ENCODE assay signal across 13 cellular contexts in the genomic region with DNA sequence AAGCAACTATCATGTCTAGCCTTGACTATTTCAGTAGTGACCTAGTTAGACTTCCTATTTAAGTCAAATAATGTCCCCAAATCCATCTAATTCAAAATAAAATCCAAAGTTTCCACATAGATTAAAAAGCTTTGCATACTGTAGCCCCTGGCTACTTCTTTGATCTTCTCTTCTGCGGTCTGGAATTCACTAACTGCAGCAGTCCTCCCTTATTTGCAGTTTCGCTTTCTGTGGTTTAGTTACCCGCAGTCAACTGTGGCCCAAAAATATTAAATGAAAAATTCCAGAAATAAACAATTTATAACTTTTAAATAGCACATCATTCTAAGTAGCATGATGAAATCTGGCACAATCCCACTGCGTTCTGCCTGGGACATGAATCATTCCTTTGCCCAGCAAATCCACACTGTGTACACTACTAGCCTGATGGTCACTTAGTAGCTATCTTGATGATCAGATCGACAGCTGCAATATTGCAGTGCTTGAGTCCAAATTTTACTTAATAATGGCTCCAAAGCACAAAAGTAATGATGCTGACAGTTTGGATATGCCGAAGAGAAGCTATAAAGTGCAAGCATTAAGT.
DNase-seq lines count a peak whose midpoint lies in the region; ATAC-seq, FAIRE-seq and TF ChIP-seq lines count a peak whose summit lies in the region.
"Had no signal": no experiment of that assay in that cellular context is flagged by ENCODE, and none has a peak within 500 bp of the region (broad histone marks: within the 10 kb centered on the region; RNA-seq: fewer than 3 reads in every experiment).

No MANE protein-coding gene starts in this region.

- peak overlapping the region; percentile 34 to 55; a peak in 4 of 6 replicates for H3K27ac ChIP-seq in A549

- peak overlapping the region; percentile 33; the same call in 1 of the 3 replicates for H3K4me2 ChIP-seq in A549

- ATAC-seq in A549 (peak in 1 of 2 experiments; percentile 78; a peak in 1 of 6 replicates), mucosa of descending colon (peak; percentile 28), GM18861 (IDR thresholded peaks at IDR 0.05; ENCODE audit: unreplicated experiment) (no peak), T-cell (replicated peaks in 1 of 4) (no peak), HG03342 (IDR thresholded peaks at IDR 0.05; ENCODE audit: unreplicated experiment) (no peak)

- H3K36me3 ChIP-seq in bronchial epithelial cell (ENCODE audit: control insufficient read depth, insufficient read depth, low read length): no peaks in the 10 kb centered on the region
- H3K36me3 ChIP-seq in mucosa of descending colon (ENCODE audit: low read depth): no peaks in the 10 kb centered on the region
- H3K36me3 ChIP-seq: upper lobe of left lung had no signal

- CTCF ChIA-PET in A549 (lab: Yijun Ruan, JAX) (no interaction called here), T-cell (lab: Charles Lee) (no interaction called here)

- no peaks in the 10 kb centered on the region for H3K27me3 Mint-ChIP-seq in T-cell
- H3K27me3 Mint-ChIP-seq: B cell, memory B cell had no signal

- WGBS in A549 (ENCODE audit: missing lambda C conversion rate): 76% methylated on average over 6 of the region's 6 CpGs

- no peak overlapping the region for H3K27ac Mint-ChIP-seq in T-cell
- H3K27ac Mint-ChIP-seq: activated T-helper 1 cell treated with anti-CD3 and anti-CD28 coated beads, Interleukin-12 subunit alpha, Interleukin-12 subunit beta, Interleukin-2, Interleukin-4 antibody, amounts not matched to agents 30 ng/mL and 10 ng/mL and 1 ng/mL, durations not matched to agents 14 hours and 24 hours and 36 hours; B cell; memory B cell had no signal

- peaks cover 14% of the 10 kb centered on the region for H3K36me3 Mint-ChIP-seq in T-cell

- no peaks in the 10 kb centered on the region for H3K9me3 ChIP-seq in A549
- H3K9me3 ChIP-seq in mucosa of descending colon: no peaks in the 10 kb centered on the region
- H3K9me3 ChIP-seq: upper lobe of left lung had no signal

- POLR2A ChIA-PET in A549 (lab: Yijun Ruan, JAX) (no interaction called here), T-cell (lab: Charles Lee) (interaction anchor here in 1 of 2 donors (0.6 kb wide), 1 partner anchor 11 kb away, joined by 3 read pairs; no protein-coding TSS in a partner anchor)

- no peak overlapping the region for H3K4me3 Mint-ChIP-seq in T-cell
- H3K4me3 Mint-ChIP-seq: activated T-helper 1 cell treated with anti-CD3 and anti-CD28 coated beads, Interleukin-12 subunit alpha, Interleukin-12 subunit beta, Interleukin-2, Interleukin-4 antibody, amounts not matched to agents 30 ng/mL and 10 ng/mL and 1 ng/mL, durations not matched to agents 14 hours and 24 hours and 36 hours; B cell; memory B cell had no signal

- intact Hi-C loops in mucosa of descending colon (cut with DNase I, micrococcal nuclease): no loop called here

- H3K4me1 ChIP-seq in A549: peaks cover 10% of the 10 kb centered on the region; the same call in 2 of the 3 replicates
- H3K4me1 ChIP-seq in mucosa of descending colon (ENCODE audit: low read depth): no peaks in the 10 kb centered on the region
- H3K4me1 ChIP-seq: upper lobe of left lung had no signal

- TF ChIP-seq EP300 in A549 (IDR thresholded peaks at IDR 0.05): no peak

- no peak for TF ChIP-seq POLR2A in A549 (IDR thresholded peaks at IDR 0.05; ENCODE audit: low read length)

- H3K9me3 Mint-ChIP-seq in T-cell: no peaks in the 10 kb centered on the region
- H3K9me3 Mint-ChIP-seq: activated T-helper 1 cell treated with anti-CD3 and anti-CD28 coated beads, Interleukin-12 subunit alpha, Interleukin-12 subunit beta, Interleukin-2, Interleukin-4 antibody, amounts not matched to agents 30 ng/mL and 10 ng/mL and 1 ng/mL, durations not matched to agents 14 hours and 24 hours and 36 hours had no signal

- FAIRE-seq in A549 (lab: Jason Lieb, UNC) (no peak), bronchial epithelial cell (lab: Jason Lieb, UNC) (no peak)
- FAIRE-seq: endometrium had no signal

- DNase-seq in A549 (ENCODE audit: low read depth in 1 of 2, low spot score in 1 of 2): peak in 1 of 2 experiments; percentile 0
- peak; percentile 92 for DNase-seq in LHCN-M2 (ENCODE audit: low read depth)
- DNase-seq in bronchial epithelial cell (ENCODE audit: low read depth): peak; percentile 46
- peak in 1 of 3 donors; percentile 19 for DNase-seq in mucosa of descending colon
- no peak for DNase-seq in T-cell
- no peak for DNase-seq in hippocampal formation (lab: John Stamatoyannopoulos, UW)
- DNase-seq: upper lobe of left lung had no signal

- TF ChIP-seq CTCF in A549 (IDR thresholded peaks at IDR 0.05) (no peak), bronchial epithelial cell (IDR thresholded peaks at IDR 0.05; ENCODE audit: insufficient read depth, low read length, severe bottlenecking) (no peak), mucosa of descending colon (IDR thresholded peaks at IDR 0.05) (no peak)

- no peak overlapping the region for H3K4me3 ChIP-seq in A549
- no peak overlapping the region for H3K4me3 ChIP-seq in bronchial epithelial cell (ENCODE audit: low read depth, low read length)
- H3K4me3 ChIP-seq in mucosa of descending colon: no peak overlapping the region

- TF ChIP-seq RAD21 in A549 (conservative IDR thresholded peaks at IDR 0.05 in 1 of 2, IDR thresholded peaks at IDR 0.05 in 1 of 2): no peak

- H3K4me1 Mint-ChIP-seq in T-cell: peaks cover 0 to 6% (median 3%) of the 10 kb centered on the region in 3 donors
- H3K4me1 Mint-ChIP-seq: B cell, memory B cell had no signal

- H3K27me3 ChIP-seq in bronchial epithelial cell (ENCODE audit: control insufficient read depth, insufficient read depth, low read length): no peaks in the 10 kb centered on the region
- H3K27me3 ChIP-seq: upper lobe of left lung had no signal

TF ChIP-seq in A549, 52 proteins besides CTCF, POLR2A, EP300 and RAD21:
- no peak for TF ChIP-seq EHF (CRISPR knock-in tag; IDR thresholded peaks at IDR 0.05)
- TF ChIP-seq ATOH8 (CRISPR knock-in tag; IDR thresholded peaks at IDR 0.05; ENCODE audit: low read depth): no peak
- no peak for TF ChIP-seq SREBF2 (IDR thresholded peaks at IDR 0.05)
- TF ChIP-seq CBX2 (IDR thresholded peaks at IDR 0.05; ENCODE audit: borderline replicate concordance, low read depth): no peak
- TF ChIP-seq CBX8 (IDR thresholded peaks at IDR 0.05): no peak
- TF ChIP-seq KDM5A (IDR thresholded peaks at IDR 0.05): no peak
- no peak for TF ChIP-seq ESRRA (IDR thresholded peaks at IDR 0.05; ENCODE audit: borderline replicate concordance, low read length)
- no peak for TF ChIP-seq CHD4 (IDR thresholded peaks at IDR 0.05; ENCODE audit: borderline replicate concordance)
- no peak for TF ChIP-seq HEYL (CRISPR knock-in tag; IDR thresholded peaks at IDR 0.05)
- TF ChIP-seq MAZ (IDR thresholded peaks at IDR 0.05; ENCODE audit: borderline replicate concordance, low read depth, low read length): no peak
- no peak for TF ChIP-seq PBX3 (IDR thresholded peaks at IDR 0.05)
- TF ChIP-seq JUNB (IDR thresholded peaks at IDR 0.05): no peak
- TF ChIP-seq KDM1A (IDR thresholded peaks at IDR 0.05; ENCODE audit: low read depth): no peak
- TF ChIP-seq ZNF302 (CRISPR knock-in tag; IDR thresholded peaks at IDR 0.05): no peak
- no peak for TF ChIP-seq BHLHE40 (IDR thresholded peaks at IDR 0.05; ENCODE audit: low read depth, low read length)
- no peak for TF ChIP-seq NFE2L2 (conservative IDR thresholded peaks at IDR 0.05; ENCODE audit: low read length)
- no peak for TF ChIP-seq HMGXB4 (CRISPR knock-in tag; IDR thresholded peaks at IDR 0.05; ENCODE audit: borderline replicate concordance)

Comparison
In these comparisons a context has a peak if more than half of its experiments do, and no peak if none do; other contexts are left out.
1. DNase-seq: peak in LHCN-M2 (single experiment) and bronchial epithelial cell (single experiment); none in T-cell (0 of 34) and hippocampal formation (0 of 2).